1 cellular context compared by ENCODE assay signal in genomic region chr5:140660371-140660770, GRCh38. TPM values are rescaled to one million over a fixed set of nuclear protein-coding genes. Genes with fewer than 3 reads are reported as not detected.
"Had no signal": no experiment of that assay in that cellular context is flagged by ENCODE, and none has a peak within 500 bp of the region (broad histone marks: within the 10 kb centered on the region; RNA-seq: fewer than 3 reads in every experiment).

No MANE protein-coding gene starts in this region.

RNA-seq across cellular contexts. Expression of gene DND1, which starts 13.0 kb away (rescaled TPM):
- polyA plus RNA-seq: IgD-negative memory B cell had no signal
